ENCODE assay signal across 8 cellular contexts in genomic region chr10:114470956-114471905, GRCh38.
DNase-seq lines count a peak whose midpoint lies in the region; ATAC-seq lines count a peak whose summit lies in the region.

No MANE protein-coding gene starts in this region.

- H3K9me3 Mint-ChIP-seq in CD4-positive, alpha-beta memory T cell, result no peaks in the 10 kb centered on the region
- H3K9me3 Mint-ChIP-seq in activated CD4-positive, alpha-beta memory T cell treated with anti-CD3 and anti-CD28 coated beads, Interleukin-2, amount 10 ng/mL, durations not matched to agents 7 days and 5 days, result no peaks in the 10 kb centered on the region

- no peak overlapping the region for H3K4me3 ChIP-seq in CD4-positive, alpha-beta memory T cell (ENCODE audit: low read length in 2 of 2)
- no peak overlapping the region for H3K4me3 ChIP-seq in effector memory CD4-positive, alpha-beta T cell (ENCODE audit: insufficient read depth, low read depth, low read length, poor library complexity, severe bottlenecking)

- H3K4me1 ChIP-seq in CD4-positive, alpha-beta memory T cell (ENCODE audit: insufficient read depth, low read length), result peaks cover 5% of the 10 kb centered on the region
- H3K4me1 ChIP-seq in effector memory CD4-positive, alpha-beta T cell (ENCODE audit: control insufficient read depth, insufficient read depth, low read length, poor library complexity, severe bottlenecking), result peaks cover 7% of the 10 kb centered on the region

- H3K4me1 Mint-ChIP-seq in CD4-positive, alpha-beta memory T cell, result peaks cover 13 to 24% (median 18%) of the 10 kb centered on the region in 4 donors
- H3K4me1 Mint-ChIP-seq in activated CD4-positive, alpha-beta memory T cell treated with anti-CD3 and anti-CD28 coated beads, Interleukin-2, amount 10 ng/mL, durations not matched to agents 7 days and 5 days, result peaks cover 27% of the 10 kb centered on the region

- CTCF ChIA-PET in CD4-positive, alpha-beta memory T cell (lab: Charles Lee; ENCODE audit: partially characterized antibody), result interaction anchor here (0.6 to 8.4 kb wide), 56 partner anchors 8 to 562 kb away, joined by 3 to 241 read pairs (median 5); partner anchors contain the start of gene FHIP2A
- CTCF ChIA-PET in activated CD4-positive, alpha-beta memory T cell treated with anti-CD3 and anti-CD28 coated beads, Interleukin-2, amount 10 ng/mL, durations not matched to agents 7 days and 5 days (lab: Charles Lee), result interaction anchor here (0.5 to 5.2 kb wide), 43 partner anchors 9 to 659 kb away, joined by 3 to 76 read pairs (median 4); partner anchors contain the start of gene FHIP2A

- intact Hi-C loops in CD4-positive, alpha-beta memory T cell (cut with micrococcal nuclease), result loop anchor here (1.0 kb wide), 6 partner anchors 55 to 315 kb away; no protein-coding TSS in a partner anchor

- H3K27me3 ChIP-seq in CD4-positive, alpha-beta memory T cell (ENCODE audit: insufficient read depth, low read length), result no peaks in the 10 kb centered on the region
- H3K27me3 ChIP-seq in effector memory CD4-positive, alpha-beta T cell (replicated peaks; ENCODE audit: control insufficient read depth, insufficient read depth, low read length, poor library complexity, severe bottlenecking), result no peaks in the 10 kb centered on the region

- POLR2A ChIA-PET in CD4-positive, alpha-beta memory T cell (lab: Charles Lee; ENCODE audit: partially characterized antibody), result interaction anchor here (0.9 to 3.3 kb wide), 7 partner anchors 11 to 350 kb away, joined by 3 to 18 read pairs (median 5); partner anchors contain the start of gene FHIP2A
- POLR2A ChIA-PET in activated CD4-positive, alpha-beta memory T cell treated with anti-CD3 and anti-CD28 coated beads, Interleukin-2, amount 10 ng/mL, durations not matched to agents 7 days and 5 days (lab: Charles Lee), result interaction anchor here (0.7 to 5.0 kb wide), 6 partner anchors 15 to 298 kb away, joined by 3 to 29 read pairs (median 4); partner anchors contain the start of gene CCDC186

- H3K36me3 ChIP-seq in CD4-positive, alpha-beta memory T cell (ENCODE audit: insufficient read depth, low read length), result peaks cover 19% of the 10 kb centered on the region
- H3K36me3 ChIP-seq in effector memory CD4-positive, alpha-beta T cell (ENCODE audit: control insufficient read depth, insufficient read depth, low read length), result peaks cover 26% of the 10 kb centered on the region

- no peaks in the 10 kb centered on the region for H3K9me3 ChIP-seq in CD4-positive, alpha-beta memory T cell (ENCODE audit: control insufficient read depth in 1 of 2, low read length in 2 of 2)
- no peaks in the 10 kb centered on the region for H3K9me3 ChIP-seq in effector memory CD4-positive, alpha-beta T cell (ENCODE audit: control insufficient read depth, low read length)

- H3K36me3 Mint-ChIP-seq in CD4-positive, alpha-beta memory T cell, result peaks cover 22 to 34% of the 10 kb centered on the region in 2 donors
- peaks cover 19% of the 10 kb centered on the region for H3K36me3 Mint-ChIP-seq in activated CD4-positive, alpha-beta memory T cell treated with anti-CD3 and anti-CD28 coated beads, Interleukin-2, amount 10 ng/mL, durations not matched to agents 7 days and 5 days (ENCODE audit: low read depth)

- no peaks in the 10 kb centered on the region for H3K27me3 Mint-ChIP-seq in CD4-positive, alpha-beta memory T cell
- no peaks in the 10 kb centered on the region for H3K27me3 Mint-ChIP-seq in activated CD4-positive, alpha-beta memory T cell treated with anti-CD3 and anti-CD28 coated beads, Interleukin-2, amount 10 ng/mL, durations not matched to agents 7 days and 5 days

- ATAC-seq in HG03354 (IDR thresholded peaks at IDR 0.05; ENCODE audit: poor library complexity, severe bottlenecking, unreplicated experiment), result peak; percentile 97

- H3K27ac ChIP-seq in CD4-positive, alpha-beta memory T cell (ENCODE audit: low read depth, low read length), result no peak overlapping the region
- no peak overlapping the region for H3K27ac ChIP-seq in effector memory CD4-positive, alpha-beta T cell (ENCODE audit: insufficient read depth, low read length, poor library complexity, severe bottlenecking)

- peak overlapping the region in 1 of 8 donors; percentile 18 for H3K4me3 Mint-ChIP-seq in CD4-positive, alpha-beta memory T cell
- H3K4me3 Mint-ChIP-seq in activated CD4-positive, alpha-beta memory T cell treated with anti-CD3 and anti-CD28 coated beads, Interleukin-2, amount 10 ng/mL, durations not matched to agents 7 days and 5 days, result no peak overlapping the region

- peak overlapping the region; percentile 22 to 76 (median 47) for H3K27ac Mint-ChIP-seq in CD4-positive, alpha-beta memory T cell
- peak overlapping the region; percentile 31 for H3K27ac Mint-ChIP-seq in activated CD4-positive, alpha-beta memory T cell treated with anti-CD3 and anti-CD28 coated beads, Interleukin-2, amount 10 ng/mL, durations not matched to agents 7 days and 5 days

- DNase-seq in CD4-positive, alpha-beta memory T cell, result peak; percentile 65 to 67 (median 66)
- DNase-seq in GM19240 (ENCODE audit: insufficient read length, low spot score) (peak; percentile 52), NCI-H748 (lab: John Stamatoyannopoulos, UW; ENCODE audit: unreplicated experiment) (peak; percentile 68), midbrain (lab: John Stamatoyannopoulos, UW) (peak; percentile 70)
- peak; percentile 70 for DNase-seq in activated CD4-positive, alpha-beta memory T cell treated with anti-CD3 and anti-CD28 coated beads, Interleukin-2, amount 10 ng/mL, durations not matched to agents 7 days and 5 days
- peak; percentile 30 to 45 (median 32) for DNase-seq in effector memory CD4-positive, alpha-beta T cell
- peak; percentile 33 to 44 for DNase-seq in stimulated activated CD8-positive, alpha-beta memory T cell treated with anti-CD3 and anti-CD28 coated beads, Interleukin-4, amount 100 ng/mL, for 4 hours (ENCODE audit: low read depth in 2 of 2, low spot score in 1 of 2)
